Comparison of ENCODE assay signal across 12 cellular contexts in genomic region chr15:63135804-63136203, GRCh38. TPM values are rescaled to one million over a fixed set of nuclear protein-coding genes. Genes with fewer than 3 reads are reported as not detected.
DNase-seq lines count a peak whose midpoint lies in the region; ATAC-seq, FAIRE-seq and TF ChIP-seq lines count a peak whose summit lies in the region.
"Had no signal": no experiment of that assay in that cellular context is flagged by ENCODE, and none has a peak within 500 bp of the region (broad histone marks: within the 10 kb centered on the region; RNA-seq: fewer than 3 reads in every experiment).

No MANE protein-coding gene starts in this region.

- H3K4me3 ChIP-seq in right lobe of liver (no peak overlapping the region), HepG2 (replicated peaks in 1 of 3; ENCODE audit: insufficient read depth in 1 of 3, low read depth in 2 of 3, low read length in 3 of 3) (no peak overlapping the region), astrocyte (ENCODE audit: insufficient read depth, low read depth, low read length) (no peak overlapping the region), vagina (no peak overlapping the region)

- in situ Hi-C loops in HepG2 (cut with HindIII; ENCODE audit: extremely low pct_ligation_motif_present, low pct_unique_long_range_greater_than_20kb) = no loop called here

- POLR2A ChIA-PET in HepG2 (lab: Yijun Ruan, JAX) = interaction anchor here (2.1 kb wide), 1 partner anchor 21 kb away, joined by 7 read pairs; the partner anchor contains the start of gene RPS27L

- H3K4me2 ChIP-seq in HepG2 (ENCODE audit: low read depth, low read length) (no peak overlapping the region), astrocyte (ENCODE audit: low read length) (peak overlapping the region; percentile 61)

- H4K20me1 ChIP-seq in HepG2 (ENCODE audit: insufficient read depth, low read length) = no peaks in the 10 kb centered on the region
- no peaks in the 10 kb centered on the region for H4K20me1 ChIP-seq in astrocyte (ENCODE audit: insufficient read depth, low read length)

- ATAC-seq in right lobe of liver (peak; percentile 26 to 77 (median 70)), HepG2 (no peak)

- 63% methylated on average over 3 of the region's 3 CpGs for WGBS in right lobe of liver (ENCODE audit: insufficient coverage, low coverage, low lambda C conversion rate, missing lambda C conversion rate)
- 95% methylated on average over 3 of the region's 3 CpGs for WGBS in HepG2 (ENCODE audit: low lambda C conversion rate)

- H3K4me1 ChIP-seq in right lobe of liver = no peaks in the 10 kb centered on the region
- H3K4me1 ChIP-seq in HepG2 (ENCODE audit: insufficient read depth, low read length) = no peaks in the 10 kb centered on the region
- peaks cover 22% of the 10 kb centered on the region for H3K4me1 ChIP-seq in astrocyte (ENCODE audit: insufficient read depth, low read length)
- H3K4me1 ChIP-seq in vagina = peaks cover 22% of the 10 kb centered on the region

- no peak for TF ChIP-seq CTCF in right lobe of liver (IDR thresholded peaks at IDR 0.05)
- no peak for TF ChIP-seq CTCF in HepG2 (CRISPR knock-in tag; IDR thresholded peaks at IDR 0.05)
- TF ChIP-seq CTCF in astrocyte (IDR thresholded peaks at IDR 0.05; ENCODE audit: insufficient read depth, low read depth, low read length) = no peak
- no peak for TF ChIP-seq CTCF in vagina (IDR thresholded peaks at IDR 0.05)

- H2AFZ ChIP-seq in HepG2 (ENCODE audit: low read length) (no peak overlapping the region), astrocyte (ENCODE audit: low read depth, low read length) (no peak overlapping the region)

- no peak overlapping the region for H3K27ac Mint-ChIP-seq in astrocyte (ENCODE audit: unreplicated experiment)

- TF ChIP-seq POLR2A in right lobe of liver (IDR thresholded peaks at IDR 0.05) (no peak), HepG2 (IDR thresholded peaks at IDR 0.05; ENCODE audit: insufficient read depth in 1 of 2, low read depth in 2 of 2, low read length in 2 of 2) (no peak), vagina (IDR thresholded peaks at IDR 0.05) (no peak)

- intact Hi-C loops in right lobe of liver (cut with DNase I) = no loop called here
- intact Hi-C loops in HepG2 (cut with micrococcal nuclease; ENCODE audit: unreplicated experiment) = no loop called here
- intact Hi-C loops in vagina (cut with DNase I) = no loop called here

- no peak for TF ChIP-seq EP300 in HepG2 (IDR thresholded peaks at IDR 0.05; ENCODE audit: low read depth in 2 of 2, low read length in 2 of 2)
- no peak for TF ChIP-seq EP300 in HepG2 (CRISPR knock-in tag; IDR thresholded peaks at IDR 0.05; ENCODE audit: borderline replicate concordance)

- CTCF ChIA-PET in HepG2 (lab: Yijun Ruan, JAX; ENCODE audit: low intra/inter-chr PET ratio, low total read pairs) = no interaction called here

- TF ChIP-seq RAD21 in HepG2 (CRISPR knock-in tag; IDR thresholded peaks at IDR 0.05) = no peak

- no peak overlapping the region for H3K4me3 Mint-ChIP-seq in astrocyte (ENCODE audit: unreplicated experiment)
- H3K4me3 Mint-ChIP-seq: T-cell had no signal

- H3K27ac ChIP-seq in right lobe of liver = peak overlapping the region in 1 of 3 donors; percentile 10
- H3K27ac ChIP-seq in HepG2 (ENCODE audit: extremely low read length, insufficient read depth, low read length) = no peak overlapping the region
- peak overlapping the region; percentile 80 for H3K27ac ChIP-seq in astrocyte (ENCODE audit: low read depth, low read length)
- H3K27ac ChIP-seq in vagina = peak overlapping the region; percentile 69

- H3K9ac ChIP-seq in HepG2 (ENCODE audit: insufficient read depth, low read depth, low read length) (no peak overlapping the region), astrocyte (ENCODE audit: low read length) (peak overlapping the region; percentile 63)

- no peak for DNase-seq in right lobe of liver
- no peak for DNase-seq in HepG2 (ENCODE audit: low spot score)
- DNase-seq in astrocyte (ENCODE audit: low read depth) = peak; percentile 77
- DNase-seq in kidney glomerular epithelial cell (lab: John Stamatoyannopoulos, UW) = peak; percentile 69
- no peak for DNase-seq in vagina (ENCODE audit: extremely low spot score in 2 of 2)
- no peak for DNase-seq in ecto neural progenitor cell (ENCODE audit: low spot score)
- no peak for DNase-seq in GM19238 (ENCODE audit: insufficient read length, low spot score)
- no peak for DNase-seq in medulla oblongata (ENCODE audit: extremely low spot score)
- DNase-seq: activated naive CD4-positive, alpha-beta T cell treated with Interleukin-2 at 50 U/mL for 16 hours; COR-L47; NCI-H1092 treated with DMSO at 0.1 percent for 48 hours; T-cell had no signal

- H3K4me1 Mint-ChIP-seq in astrocyte (ENCODE audit: low read depth, unreplicated experiment) = no peaks in the 10 kb centered on the region

- BruUV-seq in HepG2 (replicated peaks; lab: Mats Ljungman, UMichigan) = no TSS peak

- H3K79me2 ChIP-seq in HepG2 (ENCODE audit: insufficient read depth, low read length) = no peaks in the 10 kb centered on the region
- no peaks in the 10 kb centered on the region for H3K79me2 ChIP-seq in astrocyte (ENCODE audit: insufficient read depth, low read length)

- H3K27me3 ChIP-seq in right lobe of liver (no peaks in the 10 kb centered on the region), HepG2 (ENCODE audit: control insufficient read depth in 1 of 2, insufficient read depth in 2 of 2, low read length in 2 of 2) (no peaks in the 10 kb centered on the region; a peak in 1 of 5 replicates), astrocyte (ENCODE audit: insufficient read depth, low read length) (no peaks in the 10 kb centered on the region), vagina (no peaks in the 10 kb centered on the region)

- no peak for FAIRE-seq in HepG2 (lab: Jason Lieb, UNC)
- peak; percentile 58 for FAIRE-seq in astrocyte (lab: Jason Lieb, UNC)

- no peaks in the 10 kb centered on the region for H3K27me3 Mint-ChIP-seq in astrocyte (ENCODE audit: low read depth, unreplicated experiment)
- H3K27me3 Mint-ChIP-seq: T-cell had no signal

- no peaks in the 10 kb centered on the region for H3K9me3 ChIP-seq in right lobe of liver
- H3K9me3 ChIP-seq in HepG2 (ENCODE audit: low read length) = no peaks in the 10 kb centered on the region
- H3K9me3 ChIP-seq in astrocyte (ENCODE audit: insufficient read depth, low read depth, low read length) = no peaks in the 10 kb centered on the region
- H3K9me3 ChIP-seq in vagina = no peaks in the 10 kb centered on the region

- no peaks in the 10 kb centered on the region for H3K9me3 Mint-ChIP-seq in astrocyte (ENCODE audit: unreplicated experiment)
- H3K9me3 Mint-ChIP-seq: T-cell had no signal

- peaks cover 0 to 4% (median 0%) of the 10 kb centered on the region in 4 donors for H3K36me3 ChIP-seq in right lobe of liver
- peaks cover 0 to 6% of the 10 kb centered on the region in 2 experiments; a peak in 1 of 5 replicates for H3K36me3 ChIP-seq in HepG2 (replicated peaks in 1 of 2; ENCODE audit: control insufficient read depth in 1 of 2, insufficient read depth in 2 of 2, low read length in 2 of 2)
- no peaks in the 10 kb centered on the region for H3K36me3 ChIP-seq in astrocyte (ENCODE audit: insufficient read depth, low read length)
- H3K36me3 ChIP-seq in vagina = peaks cover 0 to 4% of the 10 kb centered on the region in 2 donors

- peaks cover 2% of the 10 kb centered on the region for H3K36me3 Mint-ChIP-seq in astrocyte (ENCODE audit: low read depth, unreplicated experiment)

RNA-seq across cellular contexts. Expression of gene LACTB, which starts 14.1 kb away (rescaled TPM):
- total RNA-seq in right lobe of liver (10 to 100 TPM; 16.4 to 34.8 (median 21.5) TPM), HepG2 (2016; rRNA removed; fragmentation: Illumina TruSeq; extraction: Trizol) (23.0 and 31.0 TPM in 2 replicates), astrocyte (29.8 and 37.2 TPM in 2 replicates), vagina (23.3 TPM)
- total RNA-seq in HepG2 (2016; cell fraction: cytosol; rRNA removed; fragmentation: Illumina TruSeq; extraction: Trizol; ENCODE audit: low read depth) = 2.6 and 4.7 TPM in 2 replicates
- 20.3 and 27.6 TPM in 2 replicates for total RNA-seq in HepG2 (2016; cell fraction: insoluble cytoplasmic fraction; rRNA removed; fragmentation: Illumina TruSeq; extraction: Trizol)
- total RNA-seq in HepG2 (2016; cell fraction: membrane; rRNA removed; fragmentation: Illumina TruSeq; extraction: Trizol) = 6.4 and 8.7 TPM in 2 replicates
- 10.8 and 14.7 TPM in 2 replicates for total RNA-seq in HepG2 (2016; cell fraction: nucleus; rRNA removed; fragmentation: Illumina TruSeq; extraction: Trizol)
- 12.2 and 14.8 TPM in 2 replicates for polyA plus RNA-seq in HepG2 (2011; rRNA removed)
- 7.4 and 10.0 TPM in 2 replicates for polyA plus RNA-seq in HepG2 (2011; cell fraction: cytosol; rRNA removed)
- polyA plus RNA-seq in HepG2 (2011; cell fraction: nucleus; rRNA removed) = 4.0 and 4.7 TPM in 2 replicates
- polyA plus RNA-seq in HepG2 (2012) = 18.6 and 25.3 TPM in 2 replicates
- 2.1 and 2.8 TPM in 2 replicates for polyA plus RNA-seq in HepG2 (2016; cell fraction: cytosol; fragmentation: Illumina TruSeq; extraction: Trizol; ENCODE audit: low read depth)
- polyA plus RNA-seq in HepG2 (2016; cell fraction: insoluble cytoplasmic fraction; fragmentation: Illumina TruSeq; extraction: Trizol; ENCODE audit: low read depth) = 27.4 and 33.8 TPM in 2 replicates
- 4.7 and 5.9 TPM in 2 replicates for polyA plus RNA-seq in HepG2 (2016; cell fraction: membrane; fragmentation: Illumina TruSeq; extraction: Trizol; ENCODE audit: low read depth)
- 13.9 and 15.3 TPM in 2 replicates for polyA plus RNA-seq in HepG2 (2016; cell fraction: nucleus; fragmentation: Illumina TruSeq; extraction: Trizol; ENCODE audit: insufficient read depth, low read depth)
- polyA minus RNA-seq in HepG2 (2011; rRNA and poly(A)+ RNA removed; ENCODE audit: low replicate concordance) = 2.3 and 2.8 TPM in 2 replicates
- polyA minus RNA-seq in HepG2 (2011; cell fraction: cytosol; rRNA and poly(A)+ RNA removed) = 8.0 and 8.3 TPM in 2 replicates
- 10.9 and 15.3 TPM in 2 replicates for polyA minus RNA-seq in HepG2 (2011; cell fraction: nucleus; rRNA and poly(A)+ RNA removed)

RNA-seq across cellular contexts. Expression of gene RPS27L, which starts 21.5 kb away (rescaled TPM):
- total RNA-seq in right lobe of liver = 100 to 1,000 TPM in 3 of 6 experiments, 10 to 100 TPM in 3; 63.9 to 115 (median 99.8) TPM
- 433 and 596 TPM in 2 replicates for total RNA-seq in HepG2 (2016; rRNA removed; fragmentation: Illumina TruSeq; extraction: Trizol)
- 167 and 206 TPM in 2 replicates for total RNA-seq in HepG2 (2016; cell fraction: cytosol; rRNA removed; fragmentation: Illumina TruSeq; extraction: Trizol; ENCODE audit: low read depth)
- 426 and 625 TPM in 2 replicates for total RNA-seq in HepG2 (2016; cell fraction: insoluble cytoplasmic fraction; rRNA removed; fragmentation: Illumina TruSeq; extraction: Trizol)
- total RNA-seq in HepG2 (2016; cell fraction: membrane; rRNA removed; fragmentation: Illumina TruSeq; extraction: Trizol) = 209 and 262 TPM in 2 replicates
- 142 and 149 TPM in 2 replicates for total RNA-seq in HepG2 (2016; cell fraction: nucleus; rRNA removed; fragmentation: Illumina TruSeq; extraction: Trizol)
- 210 and 231 TPM in 2 replicates for polyA plus RNA-seq in HepG2 (2011; rRNA removed)
- polyA plus RNA-seq in HepG2 (2011; cell fraction: cytosol; rRNA removed) = 112 and 159 TPM in 2 replicates
- 53.6 and 77.1 TPM in 2 replicates for polyA plus RNA-seq in HepG2 (2011; cell fraction: nucleus; rRNA removed)
- polyA plus RNA-seq in HepG2 (2012) = 270 and 317 TPM in 2 replicates
- 194 and 258 TPM in 2 replicates for polyA plus RNA-seq in HepG2 (2016; cell fraction: cytosol; fragmentation: Illumina TruSeq; extraction: Trizol; ENCODE audit: low read depth)
- polyA plus RNA-seq in HepG2 (2016; cell fraction: insoluble cytoplasmic fraction; fragmentation: Illumina TruSeq; extraction: Trizol; ENCODE audit: low read depth) = 673 and 714 TPM in 2 replicates
- 226 and 313 TPM in 2 replicates for polyA plus RNA-seq in HepG2 (2016; cell fraction: membrane; fragmentation: Illumina TruSeq; extraction: Trizol; ENCODE audit: low read depth)
- polyA plus RNA-seq in HepG2 (2016; cell fraction: nucleus; fragmentation: Illumina TruSeq; extraction: Trizol; ENCODE audit: insufficient read depth, low read depth) = 277 and 280 TPM in 2 replicates
- 12.7 and 14.4 TPM in 2 replicates for polyA minus RNA-seq in HepG2 (2011; rRNA and poly(A)+ RNA removed; ENCODE audit: low replicate concordance)
- polyA minus RNA-seq in HepG2 (2011; cell fraction: cytosol; rRNA and poly(A)+ RNA removed) = 46.3 and 58.6 TPM in 2 replicates
- 80.2 and 91.3 TPM in 2 replicates for polyA minus RNA-seq in HepG2 (2011; cell fraction: nucleus; rRNA and poly(A)+ RNA removed)
- 428 and 484 TPM in 2 replicates for total RNA-seq in astrocyte
- total RNA-seq in vagina = 74.6 TPM

RNA-seq across cellular contexts. Expression of gene RAB8B, which starts 53.6 kb away (rescaled TPM):
- 10 to 100 TPM in 4 of 6 experiments, 1 to 10 TPM in 2; 5.8 to 50.7 (median 14.3) TPM for total RNA-seq in right lobe of liver
- total RNA-seq in HepG2 (2016; rRNA removed; fragmentation: Illumina TruSeq; extraction: Trizol) = 14.2 and 20.4 TPM in 2 replicates
- 0.79 and 1.7 TPM in 2 replicates for total RNA-seq in HepG2 (2016; cell fraction: cytosol; rRNA removed; fragmentation: Illumina TruSeq; extraction: Trizol; ENCODE audit: low read depth)
- 14.3 and 23.1 TPM in 2 replicates for total RNA-seq in HepG2 (2016; cell fraction: insoluble cytoplasmic fraction; rRNA removed; fragmentation: Illumina TruSeq; extraction: Trizol)
- 4.1 and 5.5 TPM in 2 replicates for total RNA-seq in HepG2 (2016; cell fraction: membrane; rRNA removed; fragmentation: Illumina TruSeq; extraction: Trizol)
- total RNA-seq in HepG2 (2016; cell fraction: nucleus; rRNA removed; fragmentation: Illumina TruSeq; extraction: Trizol) = 7.3 and 8.0 TPM in 2 replicates
- 4.7 and 6.8 TPM in 2 replicates for polyA plus RNA-seq in HepG2 (2011; rRNA removed)
- 2.3 and 3.5 TPM in 2 replicates for polyA plus RNA-seq in HepG2 (2011; cell fraction: cytosol; rRNA removed)
- 3.0 TPM in 2 replicates for polyA plus RNA-seq in HepG2 (2011; cell fraction: nucleus; rRNA removed)
- polyA plus RNA-seq in HepG2 (2012) = 5.3 and 8.5 TPM in 2 replicates
- polyA plus RNA-seq in HepG2 (2016; cell fraction: cytosol; fragmentation: Illumina TruSeq; extraction: Trizol; ENCODE audit: low read depth) = 1.4 and 1.5 TPM in 2 replicates
- 11.3 and 13.5 TPM in 2 replicates for polyA plus RNA-seq in HepG2 (2016; cell fraction: insoluble cytoplasmic fraction; fragmentation: Illumina TruSeq; extraction: Trizol; ENCODE audit: low read depth)
- polyA plus RNA-seq in HepG2 (2016; cell fraction: membrane; fragmentation: Illumina TruSeq; extraction: Trizol; ENCODE audit: low read depth) = 2.8 and 2.9 TPM in 2 replicates
- 7.1 and 7.6 TPM in 2 replicates for polyA plus RNA-seq in HepG2 (2016; cell fraction: nucleus; fragmentation: Illumina TruSeq; extraction: Trizol; ENCODE audit: insufficient read depth, low read depth)
- 4.8 and 5.9 TPM in 2 replicates for polyA minus RNA-seq in HepG2 (2011; rRNA and poly(A)+ RNA removed; ENCODE audit: low replicate concordance)
- 22.2 and 22.6 TPM in 2 replicates for polyA minus RNA-seq in HepG2 (2011; cell fraction: cytosol; rRNA and poly(A)+ RNA removed)
- polyA minus RNA-seq in HepG2 (2011; cell fraction: nucleus; rRNA and poly(A)+ RNA removed) = 5.2 and 8.2 TPM in 2 replicates
- 45.7 and 49.3 TPM in 2 replicates for total RNA-seq in astrocyte
- total RNA-seq in vagina = 29.5 TPM

Comparison
In these comparisons a context has a peak if more than half of its experiments do, and no peak if none do; other contexts are left out.
1. DNase-seq: peak in astrocyte (single experiment) and kidney glomerular epithelial cell (single experiment); none in right lobe of liver (0 of 3), HepG2 (single experiment), vagina (0 of 2), ecto neural progenitor cell (single experiment), GM19238 (single experiment) and medulla oblongata (single experiment).